ENCODE assay signal across 7 cellular contexts in the genomic region with DNA sequence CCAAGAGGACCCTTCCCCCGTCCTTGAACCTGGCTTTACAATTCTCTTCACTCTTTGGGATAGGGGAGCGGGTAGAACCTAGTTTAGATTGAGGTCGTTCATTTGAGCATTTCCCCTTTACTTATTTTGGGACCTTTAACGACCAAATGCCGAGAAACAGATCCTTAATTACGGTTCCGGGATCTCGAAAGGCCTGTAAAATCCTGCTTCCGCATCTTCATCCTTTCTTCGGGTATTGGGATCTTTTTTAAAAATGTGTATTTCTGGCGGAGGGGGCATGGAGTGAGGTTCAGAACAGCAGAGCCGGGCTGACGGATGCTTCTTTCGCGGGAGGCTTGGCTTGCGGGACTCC. TPM values are rescaled to one million over a fixed set of nuclear protein-coding genes. Genes with fewer than 3 reads are reported as not detected.
A peak's percentile ranks its signal among the peaks of the same experiment; 100 is the strongest.
DNase-seq lines count a peak whose midpoint lies in the region; ATAC-seq and TF ChIP-seq lines count a peak whose summit lies in the region.

No MANE protein-coding gene starts in this region.

- peaks cover 16 to 31% of the 10 kb centered on the region in 2 experiments; a peak in 3 of 4 replicates for H3K4me1 ChIP-seq in HCT116 (ENCODE audit: control insufficient read depth in 1 of 2, insufficient read depth in 2 of 2, low read length in 2 of 2)
- H3K4me1 ChIP-seq in hepatocyte (ENCODE audit: insufficient read depth): peaks cover 10% of the 10 kb centered on the region

- H3K36me3 ChIP-seq in HCT116 (ENCODE audit: control insufficient read depth in 1 of 2, insufficient read depth in 2 of 2, low read length in 2 of 2): no peaks in the 10 kb centered on the region
- peaks cover 7% of the 10 kb centered on the region; the same call in 1 of the 2 replicates for H3K36me3 ChIP-seq in WERI-Rb-1
- H3K36me3 ChIP-seq in hepatocyte (replicated peaks; ENCODE audit: insufficient read depth, low read depth): no peaks in the 10 kb centered on the region

- RAD21 ChIA-PET in HCT116 (lab: Charles Lee; ENCODE audit: low non-redundant PET in 1 of 2, low total read pairs in 2 of 2, uncharacterized antibody in 2 of 2, unreplicated experiment in 2 of 2): no interaction called here

- peak overlapping the region; percentile 83 for H2AFZ ChIP-seq in HCT116 (ENCODE audit: low read depth, low read length, poor library complexity, severe bottlenecking)
- peak overlapping the region; percentile 87 for H2AFZ ChIP-seq in hepatocyte

- H3K9me2 ChIP-seq in HCT116 (ENCODE audit: insufficient read depth) (no peaks in the 10 kb centered on the region), hepatocyte (replicated peaks; ENCODE audit: insufficient read depth) (no peaks in the 10 kb centered on the region)

- ATAC-seq in HCT116 (no peak), GM18517 (IDR thresholded peaks at IDR 0.05; ENCODE audit: unreplicated experiment) (no peak)

- TF ChIP-seq CTCF in HCT116 (IDR thresholded peaks at IDR 0.05 in 2 of 3, conservative IDR thresholded peaks at IDR 0.05 in 1 of 3; ENCODE audit: borderline replicate concordance in 1 of 3, insufficient read depth in 1 of 3, low read depth in 2 of 3, low read length in 2 of 3) (no peak), WERI-Rb-1 (IDR thresholded peaks at IDR 0.05; ENCODE audit: low read depth, low read length) (no peak), hepatocyte (IDR thresholded peaks at IDR 0.05; ENCODE audit: poor library complexity) (no peak)

- intact Hi-C loops in HCT116 (cut with micrococcal nuclease): loop anchor here (5.0 kb wide), 1 partner anchor 94 kb away; a partner anchor contains a TSS

- H3K27me3 ChIP-seq in HCT116 (ENCODE audit: insufficient read depth, low read length) (no peaks in the 10 kb centered on the region), WERI-Rb-1 (ENCODE audit: insufficient read depth, low read depth, severe bottlenecking) (no peaks in the 10 kb centered on the region), hepatocyte (no peaks in the 10 kb centered on the region)

- H3K4me3 ChIP-seq in HCT116 (replicated peaks in 1 of 2; ENCODE audit: low read depth in 1 of 2, low read length in 2 of 2) (peak overlapping the region; percentile 83 to 92), WERI-Rb-1 (ENCODE audit: low read depth, low read length) (peak overlapping the region; percentile 94), hepatocyte (peak overlapping the region; percentile 54)

- TF ChIP-seq POLR2A in HCT116 (IDR thresholded peaks at IDR 0.05; ENCODE audit: borderline replicate concordance, extremely low read depth, insufficient read depth, insufficient read length): no peak

- BruUV-seq in HCT116 (replicated peaks; lab: Mats Ljungman, UMichigan): no TSS peak

- peaks cover 37% of the 10 kb centered on the region for H3K79me2 ChIP-seq in HCT116 (ENCODE audit: insufficient read depth, low read length)
- H3K79me2 ChIP-seq in hepatocyte: peaks cover 43% of the 10 kb centered on the region

- no peak for DNase-seq in HCT116 (ENCODE audit: low read depth, low spot score)
- no peak for DNase-seq in WERI-Rb-1
- DNase-seq in hepatocyte (ENCODE audit: low spot score): no peak
- DNase-seq in smooth muscle cell of the brain vasculature (ENCODE audit: low read depth, low spot score): peak; percentile 18
- no peak for DNase-seq in AML-193 (lab: John Stamatoyannopoulos, UW)
- DNase-seq in RKO (ENCODE audit: low spot score): no peak

- H4K20me1 ChIP-seq in HCT116 (ENCODE audit: insufficient read depth) (peaks cover 15% of the 10 kb centered on the region; the same call in 1 of the 2 replicates), hepatocyte (ENCODE audit: insufficient read depth, poor library complexity, severe bottlenecking) (peaks cover 29% of the 10 kb centered on the region)

- no peak for TF ChIP-seq RAD21 in HCT116 (IDR thresholded peaks at IDR 0.05; ENCODE audit: low read depth)

- H3K4me2 ChIP-seq in HCT116 (ENCODE audit: low read length) (peak overlapping the region; percentile 76), hepatocyte (peak overlapping the region; percentile 75)

- CTCF ChIA-PET in HCT116 (lab: Charles Lee): no interaction called here

- POLR2A ChIA-PET in HCT116 (lab: Charles Lee): no interaction called here

- H3K27ac ChIP-seq in HCT116 (ENCODE audit: low read depth, low read length): peak overlapping the region; percentile 99
- H3K27ac ChIP-seq in WERI-Rb-1: peak overlapping the region; percentile 93
- peak overlapping the region; percentile 100 for H3K27ac ChIP-seq in hepatocyte

- WGBS in hepatocyte (ENCODE audit: low lambda C conversion rate, missing lambda C conversion rate): 3% methylated on average over 16 of the region's 16 CpGs

- H3K9ac ChIP-seq in HCT116 (ENCODE audit: low read length): peak overlapping the region; percentile 98

- no peaks in the 10 kb centered on the region for H3K9me3 ChIP-seq in HCT116 (ENCODE audit: control insufficient read depth in 1 of 2, insufficient read depth in 1 of 2, low read depth in 1 of 2, low read length in 2 of 2)
- H3K9me3 ChIP-seq in WERI-Rb-1 (ENCODE audit: severe bottlenecking): no peaks in the 10 kb centered on the region
- H3K9me3 ChIP-seq in hepatocyte (ENCODE audit: low read depth): no peaks in the 10 kb centered on the region

TF ChIP-seq in HCT116, 20 proteins besides CTCF, POLR2A, EP300 and RAD21:
- no peak for TF ChIP-seq ZFX (IDR thresholded peaks at IDR 0.05)
- TF ChIP-seq, protein P1, sequence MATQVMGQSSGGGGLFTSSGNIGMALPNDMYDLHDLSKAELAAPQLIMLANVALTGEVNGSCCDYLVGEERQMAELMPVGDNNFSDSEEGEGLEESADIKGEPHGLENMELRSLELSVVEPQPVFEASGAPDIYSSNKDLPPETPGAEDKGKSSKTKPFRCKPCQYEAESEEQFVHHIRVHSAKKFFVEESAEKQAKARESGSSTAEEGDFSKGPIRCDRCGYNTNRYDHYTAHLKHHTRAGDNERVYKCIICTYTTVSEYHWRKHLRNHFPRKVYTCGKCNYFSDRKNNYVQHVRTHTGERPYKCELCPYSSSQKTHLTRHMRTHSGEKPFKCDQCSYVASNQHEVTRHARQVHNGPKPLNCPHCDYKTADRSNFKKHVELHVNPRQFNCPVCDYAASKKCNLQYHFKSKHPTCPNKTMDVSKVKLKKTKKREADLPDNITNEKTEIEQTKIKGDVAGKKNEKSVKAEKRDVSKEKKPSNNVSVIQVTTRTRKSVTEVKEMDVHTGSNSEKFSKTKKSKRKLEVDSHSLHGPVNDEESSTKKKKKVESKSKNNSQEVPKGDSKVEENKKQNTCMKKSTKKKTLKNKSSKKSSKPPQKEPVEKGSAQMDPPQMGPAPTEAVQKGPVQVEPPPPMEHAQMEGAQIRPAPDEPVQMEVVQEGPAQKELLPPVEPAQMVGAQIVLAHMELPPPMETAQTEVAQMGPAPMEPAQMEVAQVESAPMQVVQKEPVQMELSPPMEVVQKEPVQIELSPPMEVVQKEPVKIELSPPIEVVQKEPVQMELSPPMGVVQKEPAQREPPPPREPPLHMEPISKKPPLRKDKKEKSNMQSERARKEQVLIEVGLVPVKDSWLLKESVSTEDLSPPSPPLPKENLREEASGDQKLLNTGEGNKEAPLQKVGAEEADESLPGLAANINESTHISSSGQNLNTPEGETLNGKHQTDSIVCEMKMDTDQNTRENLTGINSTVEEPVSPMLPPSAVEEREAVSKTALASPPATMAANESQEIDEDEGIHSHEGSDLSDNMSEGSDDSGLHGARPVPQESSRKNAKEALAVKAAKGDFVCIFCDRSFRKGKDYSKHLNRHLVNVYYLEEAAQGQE (IDR thresholded peaks at IDR 0.05; ENCODE audit: low read depth): no peak
- no peak for TF ChIP-seq SP1 (IDR thresholded peaks at IDR 0.05; ENCODE audit: low read depth)
- no peak for TF ChIP-seq FOSL1 (IDR thresholded peaks at IDR 0.05; ENCODE audit: low read depth)
- TF ChIP-seq, protein P2, sequence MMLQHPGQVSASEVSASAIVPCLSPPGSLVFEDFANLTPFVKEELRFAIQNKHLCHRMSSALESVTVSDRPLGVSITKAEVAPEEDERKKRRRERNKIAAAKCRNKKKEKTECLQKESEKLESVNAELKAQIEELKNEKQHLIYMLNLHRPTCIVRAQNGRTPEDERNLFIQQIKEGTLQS (IDR thresholded peaks at IDR 0.05): no peak
- no peak for TF ChIP-seq ZNF274 (IDR thresholded peaks at IDR 0.05; ENCODE audit: low read depth, low read length)
- no peak for TF ChIP-seq EGR1 (IDR thresholded peaks at IDR 0.05; ENCODE audit: low read depth)
- TF ChIP-seq JUND (IDR thresholded peaks at IDR 0.05): no peak
- TF ChIP-seq ELF1 (IDR thresholded peaks at IDR 0.05; ENCODE audit: borderline replicate concordance, low read depth): no peak
- TF ChIP-seq CEBPB (IDR thresholded peaks at IDR 0.05; ENCODE audit: low read depth): no peak
- TF ChIP-seq EZH2 (IDR thresholded peaks at IDR 0.05): no peak
- no peak for TF ChIP-seq YY1 (IDR thresholded peaks at IDR 0.05; ENCODE audit: extremely low read depth, insufficient replicate concordance, low read depth, low read length)
- no peak for TF ChIP-seq EZH2phosphoT487 (IDR thresholded peaks at IDR 0.05; ENCODE audit: borderline replicate concordance)
- TF ChIP-seq, protein P3, sequence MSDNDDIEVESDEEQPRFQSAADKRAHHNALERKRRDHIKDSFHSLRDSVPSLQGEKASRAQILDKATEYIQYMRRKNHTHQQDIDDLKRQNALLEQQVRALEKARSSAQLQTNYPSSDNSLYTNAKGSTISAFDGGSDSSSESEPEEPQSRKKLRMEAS (IDR thresholded peaks at IDR 0.05): no peak

RNA-seq across cellular contexts. Expression of a gene that starts 0.4 kb away (rescaled TPM):
- 35.2 TPM for total RNA-seq in HCT116 (2021; ENCODE audit: unreplicated experiment)
- 8.8 and 9.0 TPM in 2 replicates for polyA plus RNA-seq in HCT116 (2012)
- 123 and 124 TPM in 2 replicates for total RNA-seq in hepatocyte
- 25.0 and 26.9 TPM in 2 replicates for polyA plus RNA-seq in hepatocyte
